ENCODE assay signal across 28 cellular contexts in the genomic region with DNA sequence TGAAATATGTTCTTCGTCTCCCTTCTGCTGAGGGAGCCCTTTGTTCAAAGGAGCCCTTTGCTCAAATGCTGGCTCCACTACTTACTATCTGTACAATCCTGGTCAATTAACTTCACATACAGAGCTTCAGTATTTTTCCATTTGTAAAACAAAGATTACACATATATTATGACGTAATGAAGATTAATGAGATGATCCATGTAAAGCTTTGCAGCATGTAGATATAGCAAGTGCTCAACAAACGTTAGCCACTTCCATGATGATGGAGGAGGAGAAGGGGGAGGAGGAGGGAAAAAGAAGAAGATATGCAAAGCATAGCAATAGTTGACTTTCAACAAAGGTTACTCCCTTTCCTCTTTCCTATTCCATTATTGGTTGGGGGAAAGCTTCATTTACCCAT.
"Had no signal": no experiment of that assay in that cellular context is flagged by ENCODE, and none has a peak within 500 bp of the region (broad histone marks: within the 10 kb centered on the region; RNA-seq: fewer than 3 reads in every experiment).

No MANE protein-coding gene starts in this region.

- H3K4me1 ChIP-seq: stomach, suprapubic skin, testis, thyroid gland, tibial artery, tibial nerve, transverse colon, upper lobe of left lung, upper lobe of right lung, uterus, vagina had no signal

- DNase-seq: stimulated activated CD4-positive, alpha-beta T cell treated with anti-CD3 and anti-CD28 coated beads, Interleukin-2, amount 100 ng/mL, for 48 hours; stimulated activated CD4-positive, alpha-beta T cell treated with anti-CD3 and anti-CD28 coated beads, Interleukin-4, amount 100 ng/mL, for 1 hour; stimulated activated CD4-positive, alpha-beta T cell treated with anti-CD3 and anti-CD28 coated beads, Interleukin-4, amount 100 ng/mL, for 24 hours; stimulated activated CD4-positive, alpha-beta T cell treated with anti-CD3 and anti-CD28 coated beads, Interleukin-4, amount 100 ng/mL, for 4 hours; stimulated activated CD8-positive, alpha-beta memory T cell treated with anti-CD3 and anti-CD28 coated beads, Interleukin-4, amount 100 ng/mL, for 48 hours; stimulated activated naive B cell treated with anti-CD40 and anti-IgM and Interleukin-4, amounts not matched to agents 10 μg/mL and 1 μg/mL and 100 μg/mL, for 72 hours; stimulated activated naive CD4-positive, alpha-beta T cell; stimulated activated naive CD4-positive, alpha-beta T cell treated with Interleukin-2 at 50 U/mL for 16 hours; stimulated activated naive CD8-positive, alpha-beta T cell treated with anti-CD3 and anti-CD28 coated beads, Interleukin-15, Interleukin-2, amounts not matched to agents 100 U/mL and 50 U/mL, for 24 hours; stomach; substantia nigra; testis; thyroid gland; tibial artery; transverse colon; trophoblast cell; upper lobe of left lung; upper lobe of right lung; uterus had no signal

- H3K27me3 ChIP-seq: stomach, suprapubic skin, testis, thyroid gland, tibial artery, tibial nerve, transverse colon, upper lobe of left lung, upper lobe of right lung, uterus, vagina had no signal

- H3K9me3 Mint-ChIP-seq: stimulated activated memory B cell treated with anti-CD40 and anti-IgM and Interleukin-4, amounts not matched to agents 10 μg/mL and 1 μg/mL and 100 μg/mL, for 72 hours; type B pancreatic cell had no signal

- H3K27ac ChIP-seq: stomach, suprapubic skin, testis, thoracic aorta, thyroid gland, tibial artery, tibial nerve, transverse colon, upper lobe of left lung, upper lobe of right lung, uterus, vagina had no signal

- ATAC-seq: stimulated activated effector memory CD8-positive, alpha-beta T cell treated with anti-CD3 and anti-CD28 coated beads, Interleukin-12 subunit alpha, Interleukin-12 subunit beta, amount 100 ng/mL, for 72 hours; stimulated activated memory B cell treated with anti-CD40 and anti-IgM and Interleukin-4, amounts not matched to agents 10 μg/mL and 1 μg/mL and 100 μg/mL, for 72 hours; stimulated activated naive B cell treated with anti-CD40 and anti-IgM and Interleukin-4, amounts not matched to agents 10 μg/mL and 1 μg/mL and 100 μg/mL, for 72 hours; stimulated activated naive CD8-positive, alpha-beta T cell treated with anti-CD3 and anti-CD28 coated beads, Interleukin-15, Interleukin-2, amounts not matched to agents 100 U/mL and 50 U/mL, for 24 hours; upper lobe of right lung had no signal

- FAIRE-seq: urothelium cell line had no signal

- H3K27me3 Mint-ChIP-seq: stimulated activated memory B cell treated with anti-CD40 and anti-IgM and Interleukin-4, amounts not matched to agents 10 μg/mL and 1 μg/mL and 100 μg/mL, for 72 hours; type B pancreatic cell had no signal

- H3K4me3 ChIP-seq: stomach, suprapubic skin, testis, thoracic aorta, thyroid gland, tibial artery, tibial nerve, transverse colon, upper lobe of left lung, upper lobe of right lung, uterus, vagina had no signal

- H3K4me3 Mint-ChIP-seq: stimulated activated effector memory CD8-positive, alpha-beta T cell treated with anti-CD3 and anti-CD28 coated beads, Interleukin-12 subunit alpha, Interleukin-12 subunit beta, amount 100 ng/mL, for 72 hours; stimulated activated memory B cell treated with anti-CD40 and anti-IgM and Interleukin-4, amounts not matched to agents 10 μg/mL and 1 μg/mL and 100 μg/mL, for 72 hours; stimulated activated naive B cell treated with anti-CD40 and anti-IgM and Interleukin-4, amounts not matched to agents 10 μg/mL and 1 μg/mL and 100 μg/mL, for 72 hours; stimulated activated naive CD8-positive, alpha-beta T cell treated with anti-CD3 and anti-CD28 coated beads, Interleukin-15, Interleukin-2, amounts not matched to agents 100 ng/mL and 50 ng/mL, for 24 hours; type B pancreatic cell had no signal

- H3K4me1 Mint-ChIP-seq: stimulated activated effector memory CD8-positive, alpha-beta T cell treated with anti-CD3 and anti-CD28 coated beads, Interleukin-12 subunit alpha, Interleukin-12 subunit beta, amount 100 ng/mL, for 72 hours; stimulated activated memory B cell treated with anti-CD40 and anti-IgM and Interleukin-4, amounts not matched to agents 10 μg/mL and 1 μg/mL and 100 μg/mL, for 72 hours had no signal

- H3K36me3 ChIP-seq: stomach, suprapubic skin, thoracic aorta, thyroid gland, tibial artery, tibial nerve, transverse colon, upper lobe of left lung, upper lobe of right lung, uterus, vagina had no signal

- H3K27ac Mint-ChIP-seq: stimulated activated effector memory CD8-positive, alpha-beta T cell treated with anti-CD3 and anti-CD28 coated beads, Interleukin-12 subunit alpha, Interleukin-12 subunit beta, amount 100 ng/mL, for 72 hours; stimulated activated memory B cell treated with anti-CD40 and anti-IgM and Interleukin-4, amounts not matched to agents 10 μg/mL and 1 μg/mL and 100 μg/mL, for 72 hours; stimulated activated naive B cell treated with anti-CD40 and anti-IgM and Interleukin-4, amounts not matched to agents 10 μg/mL and 1 μg/mL and 100 μg/mL, for 72 hours; stimulated activated naive CD8-positive, alpha-beta T cell treated with anti-CD3 and anti-CD28 coated beads, Interleukin-15, Interleukin-2, amounts not matched to agents 100 ng/mL and 50 ng/mL, for 24 hours; type B pancreatic cell had no signal

- H3K9me3 ChIP-seq: stomach, suprapubic skin, testis, thoracic aorta, thyroid gland, tibial artery, tibial nerve, transverse colon, upper lobe of left lung, upper lobe of right lung, uterus, vagina had no signal
